ENCODE assay signal across 8 cellular contexts in the genomic region with DNA sequence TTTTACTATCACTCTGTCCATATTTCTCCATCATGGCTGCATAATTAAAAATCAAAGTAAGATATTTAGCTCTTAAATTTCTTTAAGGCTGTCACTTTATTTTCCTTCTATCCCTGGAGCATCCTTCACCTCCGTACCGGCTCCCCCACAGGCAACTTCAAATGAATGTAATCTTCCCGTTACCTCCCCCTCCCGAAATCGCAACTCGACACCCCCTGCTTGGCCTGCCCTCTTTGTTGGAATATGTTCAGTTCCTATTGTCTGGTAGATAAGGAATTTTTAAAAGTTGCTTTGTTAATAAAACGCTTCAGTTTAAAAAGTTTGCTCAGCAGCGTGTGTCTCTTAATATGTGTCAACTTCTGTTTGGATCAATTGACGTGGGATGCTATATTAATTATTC.
"Had no signal": no experiment of that assay in that cellular context is flagged by ENCODE, and none has a peak within 500 bp of the region (broad histone marks: within the 10 kb centered on the region; RNA-seq: fewer than 3 reads in every experiment).

No MANE protein-coding gene starts in this region.

- DNase-seq: GOT3, HCEC 1CT, HFFc6, KBM-7 had no signal

- H3K27ac ChIP-seq: HL-60 had no signal

- ATAC-seq: HepG2 had no signal

- H3K4me3 Mint-ChIP-seq: H9, HFFc6, IgD-negative memory B cell had no signal

- H3K9me3 Mint-ChIP-seq: H9 had no signal

- H3K27me3 Mint-ChIP-seq: IgD-negative memory B cell had no signal

- H3K27ac Mint-ChIP-seq: H9, HFFc6, IgD-negative memory B cell had no signal
